20 cellular contexts compared by ENCODE assay signal in the genomic region with DNA sequence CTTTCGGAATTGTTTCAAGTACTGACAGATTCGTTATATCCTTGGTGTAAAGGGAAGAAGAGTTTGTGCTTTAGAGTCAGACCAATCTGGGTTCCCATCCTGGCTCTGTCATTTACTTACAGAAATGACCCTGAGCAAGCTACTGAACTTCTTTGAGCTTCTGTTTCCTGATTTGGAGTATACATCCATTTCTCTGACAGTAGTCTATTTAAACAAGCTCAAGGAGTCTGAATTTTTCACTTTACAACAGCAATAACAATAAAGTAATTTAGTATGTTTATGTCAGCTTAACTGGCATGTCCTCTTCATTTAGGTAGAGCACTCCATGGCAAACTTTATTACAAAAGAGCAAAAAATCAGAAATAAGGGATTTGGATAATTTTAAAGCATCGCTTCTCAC.
"Had no signal": no experiment of that assay in that cellular context is flagged by ENCODE, and none has a peak within 500 bp of the region (broad histone marks: within the 10 kb centered on the region; RNA-seq: fewer than 3 reads in every experiment).

No MANE protein-coding gene starts in this region.

- H3K27me3 ChIP-seq: breast epithelium, gastrocnemius medialis, right lobe of liver, SJCRH30, stomach, vagina had no signal

- H3K4me3 Mint-ChIP-seq: memory B cell, nephron had no signal

- H3K4me1 ChIP-seq: breast epithelium, gastrocnemius medialis, parathyroid adenoma, right lobe of liver, SJCRH30, stomach, vagina had no signal

- H3K9me3 Mint-ChIP-seq: memory B cell, nephron had no signal

- DNase-seq: activated effector memory CD4-positive, alpha-beta T cell treated with anti-CD3 and anti-CD28 coated beads, Interleukin-2, amount 50 U/mL, for 16 hours; aorta; cerebellar nuclear complex; cortex of kidney; gastrocnemius medialis; head of caudate nucleus; kidney glomerular epithelial cell; left ventricle myocardium superior; right lobe of liver; SJCRH30; stimulated activated CD4-positive, alpha-beta T cell treated with anti-CD3 and anti-CD28 coated beads, Interleukin-4, amount 100 ng/mL, for 1 hour; stomach; trophoblast cell; WERI-Rb-1 had no signal

- H3K27me3 Mint-ChIP-seq: memory B cell had no signal

- H3K4me1 Mint-ChIP-seq: nephron had no signal

- H3K36me3 ChIP-seq: breast epithelium had no signal

- H3K27ac Mint-ChIP-seq: nephron had no signal

- H3K4me3 ChIP-seq: breast epithelium, gastrocnemius medialis, right lobe of liver, SJCRH30, smooth muscle cell, stomach, vagina had no signal

- H3K9me3 ChIP-seq: breast epithelium, gastrocnemius medialis, right lobe of liver, SJCRH30, stomach, vagina had no signal

- H3K27ac ChIP-seq: breast epithelium, gastrocnemius medialis, parathyroid adenoma, right lobe of liver, SJCRH30, stomach, vagina, WERI-Rb-1 had no signal

- ATAC-seq: gastrocnemius medialis, left ventricle myocardium superior, right lobe of liver had no signal
